1 cellular context compared by ENCODE assay signal in genomic region chr7:45986355-45987298, GRCh38.
TF ChIP-seq lines count a peak whose summit lies in the region.

No MANE protein-coding gene starts in this region.

TF ChIP-seq in WTC11, 78 proteins besides CTCF, POLR2A, EP300 and RAD21 (continued from another document):
- TF ChIP-seq STAT6 (CRISPR knock-in tag; conservative IDR thresholded peaks at IDR 0.05; ENCODE audit: low read depth): no peak
- TF ChIP-seq NFE2L1 (CRISPR knock-in tag; IDR thresholded peaks at IDR 0.05): no peak
- TF ChIP-seq AFF4 (CRISPR knock-in tag; IDR thresholded peaks at IDR 0.05; ENCODE audit: borderline replicate concordance): no peak
- TF ChIP-seq, protein P1, sequence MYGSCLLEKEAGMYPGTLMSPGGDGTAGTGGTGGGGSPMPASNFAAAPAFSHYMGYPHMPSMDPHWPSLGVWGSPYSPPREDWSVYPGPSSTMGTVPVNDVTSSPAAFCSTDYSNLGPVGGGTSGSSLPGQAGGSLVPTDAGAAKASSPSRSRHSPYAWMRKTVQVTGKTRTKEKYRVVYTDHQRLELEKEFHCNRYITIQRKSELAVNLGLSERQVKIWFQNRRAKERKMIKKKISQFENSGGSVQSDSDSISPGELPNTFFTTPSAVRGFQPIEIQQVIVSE (CRISPR knock-in tag; IDR thresholded peaks at IDR 0.05; ENCODE audit: borderline replicate concordance): no peak
- TF ChIP-seq, protein P2, sequence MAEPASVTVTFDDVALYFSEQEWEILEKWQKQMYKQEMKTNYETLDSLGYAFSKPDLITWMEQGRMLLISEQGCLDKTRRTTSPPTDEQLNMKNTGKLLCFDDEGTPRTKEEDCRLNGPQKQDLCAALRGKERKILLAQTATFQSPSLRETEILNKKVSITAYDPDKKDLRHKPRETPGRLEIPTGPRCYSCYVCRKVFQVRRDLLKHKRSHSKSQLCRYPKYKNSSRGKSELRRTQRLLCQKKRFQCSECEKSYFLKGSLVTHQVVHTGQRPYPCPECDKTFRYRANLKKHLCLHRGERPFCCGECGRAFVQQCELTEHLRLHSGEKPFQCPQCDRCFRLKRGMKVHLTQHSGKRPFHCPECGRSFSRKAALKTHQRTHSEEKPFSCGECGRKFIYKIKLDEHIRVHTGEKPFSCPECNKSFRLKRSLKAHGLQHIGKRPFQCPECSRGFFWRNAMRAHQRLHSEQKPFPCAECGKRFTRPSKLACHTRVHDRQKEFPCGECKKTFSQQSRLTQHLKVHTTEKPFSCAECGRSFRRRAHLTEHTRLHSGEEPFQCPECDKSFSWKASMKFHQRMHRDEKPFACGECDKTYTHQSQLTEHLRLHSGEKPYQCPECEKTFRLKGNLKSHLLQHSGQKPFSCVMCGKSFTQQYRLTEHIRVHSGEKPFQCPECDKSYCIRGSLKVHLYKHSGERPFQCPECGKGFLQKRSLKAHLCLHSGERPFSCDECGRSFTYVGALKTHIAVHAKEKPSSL (CRISPR knock-in tag; conservative IDR thresholded peaks at IDR 0.05): no peak
- peak; percentile 63; the same call in 1 of the 2 replicates for TF ChIP-seq GABPB1 (CRISPR knock-in tag; IDR thresholded peaks at IDR 0.05)
